Comparison of ENCODE assay signal across 14 cellular contexts in the genomic region with DNA sequence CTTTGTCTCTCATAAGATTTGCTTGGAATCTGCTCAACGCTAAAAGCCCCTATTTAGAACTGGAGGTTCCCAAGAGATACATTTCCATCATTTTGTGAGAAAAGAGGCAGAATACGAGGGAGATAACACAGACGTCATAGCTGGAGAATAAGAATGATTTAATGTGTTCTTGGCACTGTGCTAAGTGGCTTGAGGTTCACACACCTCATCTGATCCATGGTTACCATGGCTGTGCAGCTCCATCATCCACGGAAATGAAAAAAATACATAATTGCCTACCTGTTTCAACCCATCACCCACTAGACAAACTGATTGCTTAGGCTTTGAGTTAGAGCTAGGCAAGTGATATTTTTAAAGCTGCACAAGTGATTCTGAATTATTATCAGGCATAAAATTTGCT.
DNase-seq lines count a peak whose midpoint lies in the region; TF ChIP-seq lines count a peak whose summit lies in the region.
"Had no signal": no experiment of that assay in that cellular context is flagged by ENCODE, and none has a peak within 500 bp of the region (broad histone marks: within the 10 kb centered on the region; RNA-seq: fewer than 3 reads in every experiment).

No MANE protein-coding gene starts in this region.

- no peaks in the 10 kb centered on the region for H3K27me3 Mint-ChIP-seq in HFFc6 (ENCODE audit: insufficient read depth)
- no peaks in the 10 kb centered on the region for H3K27me3 Mint-ChIP-seq in activated CD4-positive, alpha-beta T cell treated with anti-CD3 and anti-CD28 coated beads, Interleukin-2, amount 10 ng/mL, durations not matched to agents 7 days and 5 days
- H3K27me3 Mint-ChIP-seq: CD8-positive, alpha-beta memory T cell had no signal

- H3K9me3 Mint-ChIP-seq in HFFc6 = peaks cover 8% of the 10 kb centered on the region; the same call in 1 of the 2 replicates
- H3K9me3 Mint-ChIP-seq in activated CD4-positive, alpha-beta T cell treated with anti-CD3 and anti-CD28 coated beads, Interleukin-2, amount 10 ng/mL, durations not matched to agents 7 days and 5 days = peaks cover 4% of the 10 kb centered on the region

- no peaks in the 10 kb centered on the region for H3F3A ChIP-seq in MM.1S (ENCODE audit: insufficient read depth, low read length)

- POLR2A ChIA-PET in activated CD4-positive, alpha-beta T cell treated with anti-CD3 and anti-CD28 coated beads, Interleukin-2, amount 10 ng/mL, durations not matched to agents 7 days and 5 days (lab: Charles Lee) = no interaction called here

- no peak overlapping the region for H2AFZ ChIP-seq in MM.1S (ENCODE audit: low read length)

- H3K79me2 ChIP-seq in MM.1S (ENCODE audit: low read length) = no peaks in the 10 kb centered on the region

- H3K27me3 ChIP-seq in rectal smooth muscle tissue (ENCODE audit: control insufficient read depth, insufficient read depth, low read length) = no peaks in the 10 kb centered on the region
- no peaks in the 10 kb centered on the region for H3K27me3 ChIP-seq in MM.1S (replicated peaks; ENCODE audit: insufficient read depth, low read length)
- H3K27me3 ChIP-seq: BLaER1 had no signal

- H3K4me3 ChIP-seq in fibroblast of mammary gland (ENCODE audit: control insufficient read depth, low read depth, low read length) (no peak overlapping the region), rectal smooth muscle tissue (ENCODE audit: low read length) (no peak overlapping the region), MM.1S (ENCODE audit: low read length) (no peak overlapping the region)
- H3K4me3 ChIP-seq: BLaER1 had no signal

- H3K36me3 ChIP-seq in rectal smooth muscle tissue (ENCODE audit: control insufficient read depth, insufficient read depth, low read length) = no peaks in the 10 kb centered on the region
- H3K36me3 ChIP-seq in MM.1S (replicated peaks; ENCODE audit: insufficient read depth, low read length) = no peaks in the 10 kb centered on the region
- H3K36me3 ChIP-seq: BLaER1 had no signal

- H3K9me3 ChIP-seq in MM.1S (replicated peaks; ENCODE audit: insufficient read depth, low read length) = no peaks in the 10 kb centered on the region

- H3K4me3 Mint-ChIP-seq in HFFc6 = no peak overlapping the region
- no peak overlapping the region for H3K4me3 Mint-ChIP-seq in activated CD4-positive, alpha-beta T cell treated with anti-CD3 and anti-CD28 coated beads, Interleukin-2, amount 10 ng/mL, durations not matched to agents 7 days and 5 days
- H3K4me3 Mint-ChIP-seq: CD8-positive, alpha-beta memory T cell had no signal

- DNase-seq in NCI-H1417 (lab: John Stamatoyannopoulos, UW) (peak in 2 of 3 experiments; percentile 31 to 44), NCI-H1417 treated with DMSO at 0.1 percent for 48 hours (lab: John Stamatoyannopoulos, UW) (no peak), HFFc6 (no peak), fibroblast of mammary gland (ENCODE audit: low read depth) (peak; percentile 35), NCI-H2029 (lab: John Stamatoyannopoulos, UW) (no peak), MM.1S (no peak)
- no peak for DNase-seq in activated CD4-positive, alpha-beta T cell treated with anti-CD3 and anti-CD28 coated beads, Interleukin-2, amount 10 ng/mL, durations not matched to agents 7 days and 5 days
- DNase-seq: 8988T; AML-193; Caco-2; CD8-positive, alpha-beta memory T cell; HCEC 1CT had no signal

- H3K27ac ChIP-seq in rectal smooth muscle tissue (ENCODE audit: low read depth, low read length) (peak overlapping the region; percentile 10), MM.1S (ENCODE audit: low read length) (no peak overlapping the region)
- H3K27ac ChIP-seq: BLaER1 had no signal

- no peak for TF ChIP-seq CTCF in HFFc6 (IDR thresholded peaks at IDR 0.05)
- no peak for TF ChIP-seq CTCF in fibroblast of mammary gland (conservative IDR thresholded peaks at IDR 0.05; ENCODE audit: control insufficient read depth, insufficient read depth, low read depth, low read length)
- TF ChIP-seq CTCF in MM.1S (IDR thresholded peaks at IDR 0.05; ENCODE audit: low read length) = no peak

- no peak overlapping the region for H3K4me2 ChIP-seq in MM.1S (ENCODE audit: low read depth, low read length)
- H3K4me2 ChIP-seq: BLaER1 had no signal

- no peaks in the 10 kb centered on the region for H4K20me1 ChIP-seq in MM.1S (ENCODE audit: insufficient read depth, low read length)
- H4K20me1 ChIP-seq: BLaER1 had no signal

- peaks cover 72% of the 10 kb centered on the region for H3K4me1 Mint-ChIP-seq in HFFc6 (ENCODE audit: low read depth)
- no peaks in the 10 kb centered on the region for H3K4me1 Mint-ChIP-seq in activated CD4-positive, alpha-beta T cell treated with anti-CD3 and anti-CD28 coated beads, Interleukin-2, amount 10 ng/mL, durations not matched to agents 7 days and 5 days
- H3K4me1 Mint-ChIP-seq: CD8-positive, alpha-beta memory T cell had no signal

- H3K27ac Mint-ChIP-seq in HFFc6 = peak overlapping the region; percentile 45; the same call in 1 of the 2 replicates
- no peak overlapping the region for H3K27ac Mint-ChIP-seq in activated CD4-positive, alpha-beta T cell treated with anti-CD3 and anti-CD28 coated beads, Interleukin-2, amount 10 ng/mL, durations not matched to agents 7 days and 5 days
- H3K27ac Mint-ChIP-seq: CD8-positive, alpha-beta memory T cell had no signal

- H3K36me3 Mint-ChIP-seq in HFFc6 (ENCODE audit: low read depth) = peaks cover 34% of the 10 kb centered on the region
- no peaks in the 10 kb centered on the region for H3K36me3 Mint-ChIP-seq in activated CD4-positive, alpha-beta T cell treated with anti-CD3 and anti-CD28 coated beads, Interleukin-2, amount 10 ng/mL, durations not matched to agents 7 days and 5 days (ENCODE audit: low read depth)
- H3K36me3 Mint-ChIP-seq: CD8-positive, alpha-beta memory T cell had no signal

- H3K4me1 ChIP-seq in rectal smooth muscle tissue (ENCODE audit: control insufficient read depth, insufficient read depth, low read length) (peaks cover 16% of the 10 kb centered on the region), MM.1S (ENCODE audit: low read length) (peaks cover 1% of the 10 kb centered on the region)
- H3K4me1 ChIP-seq: BLaER1, Caco-2 had no signal

- CTCF ChIA-PET in activated CD4-positive, alpha-beta T cell treated with anti-CD3 and anti-CD28 coated beads, Interleukin-2, amount 10 ng/mL, durations not matched to agents 7 days and 5 days (lab: Charles Lee) = interaction anchor here (0.7 kb wide), 1 partner anchor 34 kb away, joined by 4 read pairs; no protein-coding TSS in a partner anchor

- H3K9ac ChIP-seq in rectal smooth muscle tissue (ENCODE audit: low read length) (no peak overlapping the region), MM.1S (ENCODE audit: low read length) (no peak overlapping the region)
- H3K9ac ChIP-seq: BLaER1 had no signal

- H3K9me2 ChIP-seq in MM.1S (replicated peaks; ENCODE audit: insufficient read depth, low read length) = no peaks in the 10 kb centered on the region

Comparison
In these comparisons a context has a peak if more than half of its experiments do, and no peak if none do; other contexts are left out.
1. DNase-seq: peak in NCI-H1417 (2 of 3) and fibroblast of mammary gland (single experiment); none in NCI-H1417 treated with DMSO at 0.1 percent for 48 hours (single experiment), HFFc6 (single experiment), NCI-H2029 (single experiment), activated CD4-positive, alpha-beta T cell treated with anti-CD3 and anti-CD28 coated beads, Interleukin-2, amount 10 ng/mL, durations not matched to agents 7 days and 5 days (single experiment) and MM.1S (single experiment).